Comparison of ENCODE assay signal across 26 cellular contexts in genomic region chr12:40733871-40734270, GRCh38. TPM values are rescaled to one million over a fixed set of nuclear protein-coding genes. Genes with fewer than 3 reads are reported as not detected.
DNase-seq lines count a peak whose midpoint lies in the region; ATAC-seq lines count a peak whose summit lies in the region.
"Had no signal": no experiment of that assay in that cellular context is flagged by ENCODE, and none has a peak within 500 bp of the region (broad histone marks: within the 10 kb centered on the region; RNA-seq: fewer than 3 reads in every experiment).

No MANE protein-coding gene starts in this region.

- H3K4me3 Mint-ChIP-seq in naive thymus-derived CD4-positive, alpha-beta T cell: no peak overlapping the region
- no peak overlapping the region for H3K4me3 Mint-ChIP-seq in activated CD4-positive, alpha-beta T cell treated with anti-CD3 and anti-CD28 coated beads for 36 hours
- H3K4me3 Mint-ChIP-seq: activated CD4-positive, alpha-beta memory T cell treated with anti-CD3 and anti-CD28 coated beads for 36 hours; activated naive CD4-positive, alpha-beta T cell treated with anti-CD3 and anti-CD28 coated beads for 36 hours; central memory CD8-positive, alpha-beta T cell; dendritic cell treated with granulocyte-macrophage colony-stimulating factor and Interleukin-4, amounts not matched to agents 40 ng/mL and 50 ng/mL, for 4 days; naive thymus-derived CD8-positive, alpha-beta T cell; type B pancreatic cell had no signal

- peaks cover 0 to 2% (median 0%) of the 10 kb centered on the region in 11 donors for H3K9me3 Mint-ChIP-seq in naive thymus-derived CD4-positive, alpha-beta T cell
- H3K9me3 Mint-ChIP-seq in activated CD4-positive, alpha-beta T cell treated with anti-CD3 and anti-CD28 coated beads for 36 hours (ENCODE audit: low read depth): no peaks in the 10 kb centered on the region
- H3K9me3 Mint-ChIP-seq: activated CD4-positive, alpha-beta memory T cell treated with anti-CD3 and anti-CD28 coated beads for 36 hours; activated naive CD4-positive, alpha-beta T cell treated with anti-CD3 and anti-CD28 coated beads for 36 hours; central memory CD8-positive, alpha-beta T cell; dendritic cell treated with granulocyte-macrophage colony-stimulating factor and Interleukin-4, amounts not matched to agents 40 ng/mL and 50 ng/mL, for 4 days; type B pancreatic cell had no signal

- no peaks in the 10 kb centered on the region for H3K27me3 Mint-ChIP-seq in naive thymus-derived CD4-positive, alpha-beta T cell
- no peaks in the 10 kb centered on the region for H3K27me3 Mint-ChIP-seq in activated CD4-positive, alpha-beta T cell treated with anti-CD3 and anti-CD28 coated beads for 36 hours
- H3K27me3 Mint-ChIP-seq: activated CD4-positive, alpha-beta memory T cell treated with anti-CD3 and anti-CD28 coated beads for 36 hours; central memory CD8-positive, alpha-beta T cell; dendritic cell treated with granulocyte-macrophage colony-stimulating factor and Interleukin-4, amounts not matched to agents 40 ng/mL and 50 ng/mL, for 4 days; naive thymus-derived CD8-positive, alpha-beta T cell; type B pancreatic cell had no signal

- H3K36me3 ChIP-seq in iPS-18a (ENCODE audit: control insufficient read depth, low read depth, low read length): no peaks in the 10 kb centered on the region
- no peaks in the 10 kb centered on the region for H3K36me3 ChIP-seq in naive thymus-derived CD4-positive, alpha-beta T cell (ENCODE audit: control insufficient read depth in 2 of 3, insufficient read depth in 3 of 3, low read length in 3 of 3)

- H3K27ac ChIP-seq in iPS-18a (ENCODE audit: low read length): peak overlapping the region; percentile 41
- H3K27ac ChIP-seq in naive thymus-derived CD4-positive, alpha-beta T cell (ENCODE audit: low read depth, low read length): no peak overlapping the region
- H3K27ac ChIP-seq: PC-9, skin epidermis had no signal

- peaks cover 42% of the 10 kb centered on the region for H3K4me1 ChIP-seq in iPS-18a (ENCODE audit: control insufficient read depth, low read depth, low read length)
- no peaks in the 10 kb centered on the region for H3K4me1 ChIP-seq in naive thymus-derived CD4-positive, alpha-beta T cell (ENCODE audit: control insufficient read depth in 2 of 2, insufficient read depth in 2 of 2, low read length in 2 of 2)

- no peak for ATAC-seq in naive thymus-derived CD4-positive, alpha-beta T cell
- no peak for ATAC-seq in GM21390 (IDR thresholded peaks at IDR 0.05; ENCODE audit: unreplicated experiment)
- ATAC-seq in activated CD4-positive, alpha-beta T cell treated with anti-CD3 and anti-CD28 coated beads for 36 hours: no peak
- ATAC-seq: activated CD4-positive, CD25-positive, alpha-beta regulatory T cell treated with anti-CD3 and anti-CD28 coated beads, Interleukin-2, amount 50 U/mL, for 24 hours; naive thymus-derived CD8-positive, alpha-beta T cell had no signal

- H3K9ac ChIP-seq in iPS-18a (ENCODE audit: low read length): no peak overlapping the region

- H3K36me3 Mint-ChIP-seq in naive thymus-derived CD4-positive, alpha-beta T cell: no peaks in the 10 kb centered on the region
- no peaks in the 10 kb centered on the region for H3K36me3 Mint-ChIP-seq in activated CD4-positive, alpha-beta T cell treated with anti-CD3 and anti-CD28 coated beads for 36 hours (ENCODE audit: low read depth)
- H3K36me3 Mint-ChIP-seq: activated CD4-positive, alpha-beta memory T cell treated with anti-CD3 and anti-CD28 coated beads for 36 hours; naive thymus-derived CD8-positive, alpha-beta T cell; type B pancreatic cell had no signal

- intact Hi-C loops in naive thymus-derived CD4-positive, alpha-beta T cell (cut with micrococcal nuclease): no loop called here
- intact Hi-C loops in activated CD4-positive, alpha-beta T cell treated with anti-CD3 and anti-CD28 coated beads for 36 hours (cut with DNase I, micrococcal nuclease): no loop called here

- POLR2A ChIA-PET in naive thymus-derived CD4-positive, alpha-beta T cell (lab: Charles Lee): no interaction called here
- POLR2A ChIA-PET in activated CD4-positive, alpha-beta T cell treated with anti-CD3 and anti-CD28 coated beads for 36 hours (lab: Charles Lee): interaction anchor here (0.5 kb wide), 1 partner anchor 567 kb away, joined by 3 read pairs; no protein-coding TSS in a partner anchor

- CTCF ChIA-PET in naive thymus-derived CD4-positive, alpha-beta T cell (lab: Charles Lee): no interaction called here
- CTCF ChIA-PET in activated CD4-positive, alpha-beta T cell treated with anti-CD3 and anti-CD28 coated beads for 36 hours (lab: Charles Lee): no interaction called here

- DNase-seq in NCI-H748 (lab: John Stamatoyannopoulos, UW; ENCODE audit: unreplicated experiment) (peak; percentile 21), NCI-H748 treated with DMSO at 0.1 percent for 48 hours (lab: John Stamatoyannopoulos, UW) (no peak), NCI-H446 treated with DMSO at 0.1 percent for 48 hours (lab: John Stamatoyannopoulos, UW) (peak; percentile 77), NCI-H1694 (lab: John Stamatoyannopoulos, UW) (no peak)
- no peak for DNase-seq in naive thymus-derived CD4-positive, alpha-beta T cell
- no peak for DNase-seq in activated CD4-positive, alpha-beta T cell treated with anti-CD3 and anti-CD28 coated beads for 36 hours
- DNase-seq: 8988T; activated CD4-positive, alpha-beta memory T cell treated with anti-CD3 and anti-CD28 coated beads for 36 hours; activated naive CD4-positive, alpha-beta T cell treated with anti-CD3 and anti-CD28 coated beads for 36 hours; DND-41; GF-D8; glutamatergic neuron; KG1; midbrain; naive thymus-derived CD8-positive, alpha-beta T cell; PC-9; stimulated activated naive CD4-positive, alpha-beta T cell; T-helper 2 cell had no signal

- no peaks in the 10 kb centered on the region for H3K27me3 ChIP-seq in iPS-18a (ENCODE audit: control insufficient read depth, insufficient read depth, low read length)
- H3K27me3 ChIP-seq in naive thymus-derived CD4-positive, alpha-beta T cell (ENCODE audit: control insufficient read depth in 2 of 2, insufficient read depth in 2 of 2, low read length in 2 of 2): no peaks in the 10 kb centered on the region

- no peaks in the 10 kb centered on the region for H3K9me3 ChIP-seq in iPS-18a (ENCODE audit: control insufficient read depth, low read depth, low read length)
- no peaks in the 10 kb centered on the region for H3K9me3 ChIP-seq in naive thymus-derived CD4-positive, alpha-beta T cell (ENCODE audit: control insufficient read depth in 2 of 3, low read length in 3 of 3)

- no peaks in the 10 kb centered on the region for H3K4me1 Mint-ChIP-seq in naive thymus-derived CD4-positive, alpha-beta T cell
- H3K4me1 Mint-ChIP-seq in activated CD4-positive, alpha-beta T cell treated with anti-CD3 and anti-CD28 coated beads for 36 hours: no peaks in the 10 kb centered on the region
- H3K4me1 Mint-ChIP-seq: central memory CD8-positive, alpha-beta T cell; naive thymus-derived CD8-positive, alpha-beta T cell had no signal

- H3K27ac Mint-ChIP-seq in naive thymus-derived CD4-positive, alpha-beta T cell: no peak overlapping the region
- no peak overlapping the region for H3K27ac Mint-ChIP-seq in activated CD4-positive, alpha-beta T cell treated with anti-CD3 and anti-CD28 coated beads for 36 hours
- H3K27ac Mint-ChIP-seq: activated CD4-positive, alpha-beta memory T cell treated with anti-CD3 and anti-CD28 coated beads for 36 hours; activated naive CD4-positive, alpha-beta T cell treated with anti-CD3 and anti-CD28 coated beads for 36 hours; dendritic cell treated with granulocyte-macrophage colony-stimulating factor and Interleukin-4, amounts not matched to agents 40 ng/mL and 50 ng/mL, for 4 days; naive thymus-derived CD8-positive, alpha-beta T cell; type B pancreatic cell had no signal

- peak overlapping the region; percentile 37 for H3K4me3 ChIP-seq in iPS-18a (ENCODE audit: low read length)
- H3K4me3 ChIP-seq in naive thymus-derived CD4-positive, alpha-beta T cell (ENCODE audit: low read length): no peak overlapping the region
- H3K4me3 ChIP-seq: PC-9, skin epidermis had no signal

RNA-seq across cellular contexts. Expression of gene CNTN1, which starts 41.6 kb away (rescaled TPM):
- not detected for total RNA-seq in naive thymus-derived CD4-positive, alpha-beta T cell
- polyA plus RNA-seq in naive thymus-derived CD4-positive, alpha-beta T cell: not detected
- total RNA-seq in activated CD4-positive, alpha-beta T cell treated with anti-CD3 and anti-CD28 coated beads for 36 hours: not detected
- total RNA-seq: activated CD4-positive, alpha-beta memory T cell treated with anti-CD3 and anti-CD28 coated beads for 36 hours; activated naive CD4-positive, alpha-beta T cell treated with anti-CD3 and anti-CD28 coated beads for 36 hours; MCF 10A; naive thymus-derived CD8-positive, alpha-beta T cell had no signal
- polyA plus RNA-seq: naive thymus-derived CD8-positive, alpha-beta T cell had no signal

Comparison
In these comparisons a context has a peak if more than half of its experiments do, and no peak if none do; other contexts are left out.
1. DNase-seq: peak in NCI-H748 (single experiment) and NCI-H446 treated with DMSO at 0.1 percent for 48 hours (single experiment); none in NCI-H748 treated with DMSO at 0.1 percent for 48 hours (single experiment), naive thymus-derived CD4-positive, alpha-beta T cell (0 of 9), NCI-H1694 (single experiment) and activated CD4-positive, alpha-beta T cell treated with anti-CD3 and anti-CD28 coated beads for 36 hours (single experiment).